2 cellular contexts compared by ENCODE assay signal in genomic region chr2:1742680-1743395, GRCh38.
A peak's percentile ranks its signal among the peaks of the same experiment; 100 is the strongest.
TF ChIP-seq lines count a peak whose summit lies in the region.

No MANE protein-coding gene starts in this region.

TF ChIP-seq in liver, 16 proteins besides CTCF, POLR2A, EP300 and RAD21:
- TF ChIP-seq EGR1 (IDR thresholded peaks at IDR 0.05; ENCODE audit: low read depth in 2 of 2) (no peak), HNF4A (conservative IDR thresholded peaks at IDR 0.05) (no peak), FOXA1 (IDR thresholded peaks at IDR 0.05) (no peak), HNF4G (IDR thresholded peaks at IDR 0.05) (no peak), NR2F2 (IDR thresholded peaks at IDR 0.05) (peak; percentile 73), YY1 (IDR thresholded peaks at IDR 0.05) (no peak), FOXA2 (IDR thresholded peaks at IDR 0.05) (no peak), RXRA (IDR thresholded peaks at IDR 0.05) (peak in 1 of 2 donors; percentile 7)
- TF ChIP-seq, protein P1, sequence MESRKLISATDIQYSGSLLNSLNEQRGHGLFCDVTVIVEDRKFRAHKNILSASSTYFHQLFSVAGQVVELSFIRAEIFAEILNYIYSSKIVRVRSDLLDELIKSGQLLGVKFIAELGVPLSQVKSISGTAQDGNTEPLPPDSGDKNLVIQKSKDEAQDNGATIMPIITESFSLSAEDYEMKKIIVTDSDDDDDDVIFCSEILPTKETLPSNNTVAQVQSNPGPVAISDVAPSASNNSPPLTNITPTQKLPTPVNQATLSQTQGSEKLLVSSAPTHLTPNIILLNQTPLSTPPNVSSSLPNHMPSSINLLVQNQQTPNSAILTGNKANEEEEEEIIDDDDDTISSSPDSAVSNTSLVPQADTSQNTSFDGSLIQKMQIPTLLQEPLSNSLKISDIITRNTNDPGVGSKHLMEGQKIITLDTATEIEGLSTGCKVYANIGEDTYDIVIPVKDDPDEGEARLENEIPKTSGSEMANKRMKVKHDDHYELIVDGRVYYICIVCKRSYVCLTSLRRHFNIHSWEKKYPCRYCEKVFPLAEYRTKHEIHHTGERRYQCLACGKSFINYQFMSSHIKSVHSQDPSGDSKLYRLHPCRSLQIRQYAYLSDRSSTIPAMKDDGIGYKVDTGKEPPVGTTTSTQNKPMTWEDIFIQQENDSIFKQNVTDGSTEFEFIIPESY (IDR thresholded peaks at IDR 0.05), result no peak
- TF ChIP-seq, protein P2, sequence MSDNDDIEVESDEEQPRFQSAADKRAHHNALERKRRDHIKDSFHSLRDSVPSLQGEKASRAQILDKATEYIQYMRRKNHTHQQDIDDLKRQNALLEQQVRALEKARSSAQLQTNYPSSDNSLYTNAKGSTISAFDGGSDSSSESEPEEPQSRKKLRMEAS (IDR thresholded peaks at IDR 0.05), result no peak

TF ChIP-seq in HepG2, 621 proteins besides CTCF, POLR2A, EP300 and RAD21:
- TF ChIP-seq, protein P3, sequence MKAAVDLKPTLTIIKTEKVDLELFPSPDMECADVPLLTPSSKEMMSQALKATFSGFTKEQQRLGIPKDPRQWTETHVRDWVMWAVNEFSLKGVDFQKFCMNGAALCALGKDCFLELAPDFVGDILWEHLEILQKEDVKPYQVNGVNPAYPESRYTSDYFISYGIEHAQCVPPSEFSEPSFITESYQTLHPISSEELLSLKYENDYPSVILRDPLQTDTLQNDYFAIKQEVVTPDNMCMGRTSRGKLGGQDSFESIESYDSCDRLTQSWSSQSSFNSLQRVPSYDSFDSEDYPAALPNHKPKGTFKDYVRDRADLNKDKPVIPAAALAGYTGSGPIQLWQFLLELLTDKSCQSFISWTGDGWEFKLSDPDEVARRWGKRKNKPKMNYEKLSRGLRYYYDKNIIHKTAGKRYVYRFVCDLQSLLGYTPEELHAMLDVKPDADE (CRISPR knock-in tag; IDR thresholded peaks at IDR 0.05), result no peak
- TF ChIP-seq POGK (CRISPR knock-in tag; conservative IDR thresholded peaks at IDR 0.05) (no peak), MYPOP (CRISPR knock-in tag; IDR thresholded peaks at IDR 0.05) (no peak), TBX2 (CRISPR knock-in tag; IDR thresholded peaks at IDR 0.05; ENCODE audit: borderline replicate concordance) (no peak), NFAT5 (CRISPR knock-in tag; IDR thresholded peaks at IDR 0.05) (no peak), HMG20B (CRISPR knock-in tag; conservative IDR thresholded peaks at IDR 0.05) (no peak), KDM3A (CRISPR knock-in tag; IDR thresholded peaks at IDR 0.05; ENCODE audit: low read depth) (no peak), ZMYM4 (CRISPR knock-in tag; IDR thresholded peaks at IDR 0.05) (no peak), ZNF580 (CRISPR knock-in tag; IDR thresholded peaks at IDR 0.05; ENCODE audit: borderline replicate concordance, low read depth) (no peak), SRSF1 (optimal IDR thresholded peaks at IDR 0.05; ENCODE audit: low read depth, low read length) (no peak), ZNF367 (CRISPR knock-in tag; IDR thresholded peaks at IDR 0.05; ENCODE audit: borderline replicate concordance) (no peak)
- TF ChIP-seq, protein P4, sequence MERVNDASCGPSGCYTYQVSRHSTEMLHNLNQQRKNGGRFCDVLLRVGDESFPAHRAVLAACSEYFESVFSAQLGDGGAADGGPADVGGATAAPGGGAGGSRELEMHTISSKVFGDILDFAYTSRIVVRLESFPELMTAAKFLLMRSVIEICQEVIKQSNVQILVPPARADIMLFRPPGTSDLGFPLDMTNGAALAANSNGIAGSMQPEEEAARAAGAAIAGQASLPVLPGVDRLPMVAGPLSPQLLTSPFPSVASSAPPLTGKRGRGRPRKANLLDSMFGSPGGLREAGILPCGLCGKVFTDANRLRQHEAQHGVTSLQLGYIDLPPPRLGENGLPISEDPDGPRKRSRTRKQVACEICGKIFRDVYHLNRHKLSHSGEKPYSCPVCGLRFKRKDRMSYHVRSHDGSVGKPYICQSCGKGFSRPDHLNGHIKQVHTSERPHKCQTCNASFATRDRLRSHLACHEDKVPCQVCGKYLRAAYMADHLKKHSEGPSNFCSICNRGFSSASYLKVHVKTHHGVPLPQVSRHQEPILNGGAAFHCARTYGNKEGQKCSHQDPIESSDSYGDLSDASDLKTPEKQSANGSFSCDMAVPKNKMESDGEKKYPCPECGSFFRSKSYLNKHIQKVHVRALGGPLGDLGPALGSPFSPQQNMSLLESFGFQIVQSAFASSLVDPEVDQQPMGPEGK (CRISPR knock-in tag; IDR thresholded peaks at IDR 0.05), result no peak
- TF ChIP-seq, protein P5, sequence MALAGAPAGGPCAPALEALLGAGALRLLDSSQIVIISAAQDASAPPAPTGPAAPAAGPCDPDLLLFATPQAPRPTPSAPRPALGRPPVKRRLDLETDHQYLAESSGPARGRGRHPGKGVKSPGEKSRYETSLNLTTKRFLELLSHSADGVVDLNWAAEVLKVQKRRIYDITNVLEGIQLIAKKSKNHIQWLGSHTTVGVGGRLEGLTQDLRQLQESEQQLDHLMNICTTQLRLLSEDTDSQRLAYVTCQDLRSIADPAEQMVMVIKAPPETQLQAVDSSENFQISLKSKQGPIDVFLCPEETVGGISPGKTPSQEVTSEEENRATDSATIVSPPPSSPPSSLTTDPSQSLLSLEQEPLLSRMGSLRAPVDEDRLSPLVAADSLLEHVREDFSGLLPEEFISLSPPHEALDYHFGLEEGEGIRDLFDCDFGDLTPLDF (CRISPR knock-in tag; IDR thresholded peaks at IDR 0.05), result no peak
